1 cellular context compared by ENCODE assay signal in the genomic region with DNA sequence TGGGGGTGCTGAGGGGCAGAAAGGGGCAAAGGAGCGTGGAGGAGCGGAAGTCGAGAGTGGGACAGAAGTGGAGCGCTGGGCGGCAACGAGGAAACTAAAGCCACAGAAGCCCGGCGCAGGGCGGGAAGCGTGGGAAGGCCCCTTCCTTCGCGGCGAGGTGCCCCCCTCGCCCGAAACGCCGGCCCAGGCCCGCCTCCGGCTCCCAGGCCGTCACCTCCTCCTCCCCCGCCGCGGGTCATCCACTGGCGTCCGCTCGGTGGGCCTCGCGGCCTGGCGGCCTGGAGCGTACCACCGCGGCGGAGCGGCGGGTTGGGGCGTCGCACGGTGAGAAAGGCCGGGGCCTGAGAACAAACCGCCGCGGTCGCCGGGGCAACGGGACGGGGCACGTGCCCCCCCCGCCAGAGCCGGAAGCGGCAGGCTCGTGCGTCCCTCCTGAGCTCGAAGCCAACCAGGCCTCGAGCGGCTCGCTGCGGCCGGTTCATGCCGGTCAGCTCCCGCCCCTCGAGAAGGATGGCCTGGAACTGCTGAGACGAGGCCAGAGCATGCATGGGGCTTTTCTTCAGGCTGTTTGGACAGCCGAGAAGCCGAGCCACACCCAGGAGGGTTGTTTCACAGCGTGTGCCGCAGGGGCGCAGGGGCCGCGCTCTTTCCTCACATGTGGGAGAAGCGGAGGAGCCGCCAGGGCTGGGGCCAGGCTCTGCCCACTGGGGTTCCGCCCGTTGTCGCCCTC.
TF ChIP-seq lines count a peak whose summit lies in the region.

A gene (minus strand): TSS at position 349 of the 730 bp plus-strand sequence. CDS start 469 bp downstream, outside the sequence.

TF ChIP-seq in IMR-90, 13 proteins besides CTCF, POLR2A, EP300 and RAD21 (continued from another document):
- TF ChIP-seq MXI1 (IDR thresholded peaks at IDR 0.05; ENCODE audit: borderline replicate concordance, low read depth, low read length) (no peak), CEBPB (IDR thresholded peaks at IDR 0.05; ENCODE audit: low read depth, low read length) (no peak), FOS (IDR thresholded peaks at IDR 0.05; ENCODE audit: low read depth, low read length) (no peak), SMC3 (IDR thresholded peaks at IDR 0.05; ENCODE audit: low read depth, low read length) (no peak)
